ENCODE assay signal across 8 cellular contexts in genomic region chr20:38842017-38842416, GRCh38. TPM values are rescaled to one million over a fixed set of nuclear protein-coding genes. Genes with fewer than 3 reads are reported as not detected.
DNase-seq lines count a peak whose midpoint lies in the region; ATAC-seq, FAIRE-seq and TF ChIP-seq lines count a peak whose summit lies in the region.
"Had no signal": no experiment of that assay in that cellular context is flagged by ENCODE, and none has a peak within 500 bp of the region (broad histone marks: within the 10 kb centered on the region; RNA-seq: fewer than 3 reads in every experiment).

No MANE protein-coding gene starts in this region.

- no peak overlapping the region for H3K4me3 ChIP-seq in pancreas

- peaks cover 0 to 15% (median 0%) of the 10 kb centered on the region in 4 donors for H3K27me3 ChIP-seq in pancreas

- no peak for FAIRE-seq in pancreas (lab: Jason Lieb, UNC)
- no peak for FAIRE-seq in D721Med (lab: Jason Lieb, UNC)

- peaks cover 21 to 85% (median 67%) of the 10 kb centered on the region in 4 donors for H3K4me1 Mint-ChIP-seq in naive thymus-derived CD8-positive, alpha-beta T cell

- ATAC-seq in GM19023 (IDR thresholded peaks at IDR 0.05; ENCODE audit: unreplicated experiment) (peak; percentile 31), HG02610 (IDR thresholded peaks at IDR 0.05; ENCODE audit: unreplicated experiment) (peak; percentile 27), pancreas (no peak)
- ATAC-seq in naive thymus-derived CD8-positive, alpha-beta T cell, result peak in 1 of 2 donors; percentile 33

- no peak overlapping the region for H3K27ac ChIP-seq in pancreas

- 81 to 100% methylated on average over 1 of the region's 1 CpG for WGBS in pancreas, 2 donors

- H3K4me1 ChIP-seq in pancreas, result no peaks in the 10 kb centered on the region

- peak overlapping the region; percentile 78 to 98 (median 90) for H3K27ac Mint-ChIP-seq in naive thymus-derived CD8-positive, alpha-beta T cell

- H3K36me3 Mint-ChIP-seq in naive thymus-derived CD8-positive, alpha-beta T cell, result peaks cover 3 to 22% (median 9%) of the 10 kb centered on the region in 3 donors

- intact Hi-C loops in pancreas (cut with DNase I), result no loop called here

- H3K9me3 Mint-ChIP-seq in naive thymus-derived CD8-positive, alpha-beta T cell, result peaks cover 0 to 1% (median 0%) of the 10 kb centered on the region in 9 donors

- peak overlapping the region; percentile 19 to 80 (median 66) for H3K4me3 Mint-ChIP-seq in naive thymus-derived CD8-positive, alpha-beta T cell

- DNase-seq in MV-4-11 (lab: John Stamatoyannopoulos, UW), result peak; percentile 31
- no peak for DNase-seq in naive thymus-derived CD8-positive, alpha-beta T cell
- no peak for DNase-seq in pancreas
- DNase-seq in D721Med (ENCODE audit: insufficient read length, low spot score), result no peak
- DNase-seq in stimulated activated CD4-positive, alpha-beta T cell treated with anti-CD3 and anti-CD28 coated beads, Interleukin-4, amount 100 ng/mL, for 1 hour, result no peak
- DNase-seq: NCI-H1436 treated with DMSO at 0.1 percent for 48 hours had no signal

- POLR2A ChIA-PET in naive thymus-derived CD8-positive, alpha-beta T cell (lab: Charles Lee), result interaction anchor here (1.4 to 2.6 kb wide), 7 partner anchors 14 to 37 kb away, joined by 3 to 15 read pairs (median 6); partner anchors contain the start of gene PPP1R16B

- TF ChIP-seq CTCF in pancreas (IDR thresholded peaks at IDR 0.05), result no peak
- TF ChIP-seq CTCF in D721Med (IDR thresholded peaks at IDR 0.05; ENCODE audit: insufficient read depth, missing control alignments), result no peak

- no peaks in the 10 kb centered on the region for H3K9me3 ChIP-seq in pancreas

- H3K36me3 ChIP-seq in pancreas, result no peaks in the 10 kb centered on the region

- no peaks in the 10 kb centered on the region for H3K27me3 Mint-ChIP-seq in naive thymus-derived CD8-positive, alpha-beta T cell

RNA-seq across cellular contexts. Expression of gene PPP1R16B, which starts 36.5 kb away (rescaled TPM):
- 10 to 100 TPM; 31.4 to 33.6 TPM for total RNA-seq in naive thymus-derived CD8-positive, alpha-beta T cell
- polyA plus RNA-seq in naive thymus-derived CD8-positive, alpha-beta T cell, result 10 to 100 TPM in 2 of 3 donors, 1 to 10 TPM in 1; 9.7 to 15.6 (median 13.4) TPM
- 1 to 10 TPM; 1.0 to 2.7 (median 1.5) TPM for total RNA-seq in pancreas
- polyA plus RNA-seq in pancreas, result 1 to 10 TPM; 1.1 to 1.2 TPM

Comparison
In these comparisons a context has a peak if more than half of its experiments do, and no peak if none do; other contexts are left out.
1. ATAC-seq: peak in GM19023 (single experiment) and HG02610 (single experiment); none in pancreas (0 of 4).
2. RNA of gene PPP1R16B, which starts 36.5 kb away (total RNA-seq): 31.4 to 33.6 TPM in naive thymus-derived CD8-positive, alpha-beta T cell; 1.0 to 2.7 TPM in pancreas; every median in the first group is over 4 times any median in the second.